ENCODE assay signal across 8 cellular contexts in genomic region chr12:124391340-124392261, GRCh38.
DNase-seq lines count a peak whose midpoint lies in the region; ATAC-seq, FAIRE-seq and TF ChIP-seq lines count a peak whose summit lies in the region.

No MANE protein-coding gene starts in this region.

- DNase-seq in GM13977 (ENCODE audit: low spot score) (peak; percentile 86), SJSA1 (ENCODE audit: low read depth in 1 of 2, low spot score in 2 of 2) (peak; percentile 60 to 82), AG08396 (ENCODE audit: low spot score) (no peak), foreskin melanocyte (no peak)
- peak; percentile 55 for DNase-seq in stimulated activated CD4-positive, alpha-beta T cell treated with anti-CD3 and anti-CD28 coated beads, Interleukin-4, amount 100 ng/mL, for 24 hours

- H3K27me3 ChIP-seq in SJSA1 (replicated peaks): no peaks in the 10 kb centered on the region

- H3K36me3 ChIP-seq in SJSA1: peaks cover 68% of the 10 kb centered on the region

- no peaks in the 10 kb centered on the region for H3K9me3 ChIP-seq in SJSA1 (replicated peaks)

- H3K9me3 Mint-ChIP-seq in activated naive CD8-positive, alpha-beta T cell (ENCODE audit: low read depth): no peaks in the 10 kb centered on the region

- TF ChIP-seq CTCF in GM13977 (IDR thresholded peaks at IDR 0.05; ENCODE audit: extremely low read depth, insufficient read depth, missing control alignments): no peak

- H3K27me3 Mint-ChIP-seq in activated naive CD8-positive, alpha-beta T cell: no peaks in the 10 kb centered on the region

- H3K27ac ChIP-seq in SJSA1: peak overlapping the region; percentile 71

- H3K4me3 Mint-ChIP-seq in activated naive CD8-positive, alpha-beta T cell: peak overlapping the region; percentile 83

- H3K36me3 Mint-ChIP-seq in activated naive CD8-positive, alpha-beta T cell: no peaks in the 10 kb centered on the region

- H3K4me1 Mint-ChIP-seq in activated naive CD8-positive, alpha-beta T cell (ENCODE audit: low read depth): peaks cover 30% of the 10 kb centered on the region

- H3K4me3 ChIP-seq in SJSA1: no peak overlapping the region

- FAIRE-seq in islet of Langerhans (lab: Jason Lieb, UNC): peak; percentile 13

- in situ Hi-C loops in GM13977 (cut with MboI; ENCODE audit: low pct_unique_long_range_greater_than_20kb, low sequenced_read_pairs, unreplicated experiment): no loop called here

- peak; percentile 53 for ATAC-seq in HG02973 (IDR thresholded peaks at IDR 0.05; ENCODE audit: unreplicated experiment)

- H3K27ac Mint-ChIP-seq in activated naive CD8-positive, alpha-beta T cell: peak overlapping the region; percentile 86

- peaks cover 92% of the 10 kb centered on the region for H3K4me1 ChIP-seq in SJSA1 (replicated peaks)

Comparison
In these comparisons a context has a peak if more than half of its experiments do, and no peak if none do; other contexts are left out.
1. DNase-seq: peak in GM13977 (single experiment), SJSA1 (2 of 2) and stimulated activated CD4-positive, alpha-beta T cell treated with anti-CD3 and anti-CD28 coated beads, Interleukin-4, amount 100 ng/mL, for 24 hours (single experiment); none in AG08396 (single experiment) and foreskin melanocyte (single experiment).